Comparison of ENCODE assay signal across 8 cellular contexts in the genomic region with DNA sequence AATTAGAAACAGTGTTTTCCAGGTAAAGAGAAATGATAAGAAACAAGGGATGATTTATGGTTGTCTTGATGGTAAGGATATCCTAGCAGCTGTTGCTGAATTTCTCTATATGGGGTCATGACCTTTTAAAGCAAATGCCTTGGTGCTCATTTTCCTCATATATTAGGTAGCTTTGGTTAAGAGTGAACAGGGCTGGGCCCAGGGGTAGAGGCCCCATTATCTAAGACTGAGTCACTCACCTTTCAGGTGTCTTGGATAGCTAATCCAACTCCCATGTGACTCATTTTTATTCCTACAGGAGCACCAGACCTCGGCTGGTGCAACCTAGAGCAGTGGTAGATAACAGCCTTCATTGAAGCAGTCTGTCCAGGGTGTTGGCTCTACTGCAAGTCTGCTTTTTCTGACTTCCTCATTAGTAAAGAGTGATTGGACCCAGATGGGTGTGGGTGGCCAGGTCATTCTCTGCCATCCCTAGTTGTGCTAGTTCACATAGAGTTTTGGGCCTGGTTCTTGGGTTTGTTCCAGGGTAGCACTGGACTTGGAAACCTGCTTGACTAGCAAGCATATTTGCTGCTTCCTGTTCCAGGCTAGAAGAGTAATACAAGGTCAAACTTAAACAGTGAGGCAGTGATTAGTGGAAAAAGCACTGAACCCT. TPM values are rescaled to one million over a fixed set of nuclear protein-coding genes. Genes with fewer than 3 reads are reported as not detected.
A peak's percentile ranks its signal among the peaks of the same experiment; 100 is the strongest.
DNase-seq lines count a peak whose midpoint lies in the region; ATAC-seq and TF ChIP-seq lines count a peak whose summit lies in the region.

No MANE protein-coding gene starts in this region.

- no peak overlapping the region for H3K4me3 Mint-ChIP-seq in activated naive CD4-positive, alpha-beta T cell treated with anti-CD3 and anti-CD28 coated beads, Interleukin-2, amount 50 U/mL, for 24 hours
- no peak overlapping the region for H3K4me3 Mint-ChIP-seq in stimulated activated naive CD8-positive, alpha-beta T cell treated with anti-CD3 and anti-CD28 coated beads, Interleukin-15, Interleukin-2, amounts not matched to agents 100 ng/mL and 50 ng/mL, for 24 hours

- H3K4me3 ChIP-seq in A673 (ENCODE audit: low read depth, low read length, poor library complexity, severe bottlenecking), result no peak overlapping the region
- no peak overlapping the region for H3K4me3 ChIP-seq in right atrium auricular region

- H3K4me1 ChIP-seq in A673 (ENCODE audit: insufficient read depth, low read length, poor library complexity, severe bottlenecking) (peaks cover 17% of the 10 kb centered on the region), right atrium auricular region (peaks cover 0 to 54% of the 10 kb centered on the region in 2 donors)

- intact Hi-C loops in A673 (cut with micrococcal nuclease; ENCODE audit: unreplicated experiment), result no loop called here

- H3K27me3 Mint-ChIP-seq in activated naive CD4-positive, alpha-beta T cell treated with anti-CD3 and anti-CD28 coated beads, Interleukin-2, amount 50 U/mL, for 24 hours, result no peaks in the 10 kb centered on the region
- H3K27me3 Mint-ChIP-seq in stimulated activated naive CD8-positive, alpha-beta T cell treated with anti-CD3 and anti-CD28 coated beads, Interleukin-15, Interleukin-2, amounts not matched to agents 100 ng/mL and 50 ng/mL, for 24 hours, result no peaks in the 10 kb centered on the region

- BruUV-seq in A673 (replicated peaks; lab: Mats Ljungman, UMichigan), result no TSS peak

- peak overlapping the region; percentile 82 for H3K27ac Mint-ChIP-seq in activated naive CD4-positive, alpha-beta T cell treated with anti-CD3 and anti-CD28 coated beads, Interleukin-2, amount 50 U/mL, for 24 hours
- peak overlapping the region; percentile 69 for H3K27ac Mint-ChIP-seq in stimulated activated naive CD8-positive, alpha-beta T cell treated with anti-CD3 and anti-CD28 coated beads, Interleukin-15, Interleukin-2, amounts not matched to agents 100 ng/mL and 50 ng/mL, for 24 hours

- TF ChIP-seq CTCF in A673 (conservative IDR thresholded peaks at IDR 0.05; ENCODE audit: low read depth, low read length), result no peak
- no peak for TF ChIP-seq CTCF in right atrium auricular region (IDR thresholded peaks at IDR 0.05)

- H3K9me3 ChIP-seq in A673 (ENCODE audit: low read depth, low read length, poor library complexity, severe bottlenecking) (no peaks in the 10 kb centered on the region), right atrium auricular region (no peaks in the 10 kb centered on the region)

- peak overlapping the region; percentile 3 for H3K27ac ChIP-seq in A673 (ENCODE audit: low read depth, low read length, poor library complexity, severe bottlenecking)
- H3K27ac ChIP-seq in right atrium auricular region, result peak overlapping the region; percentile 32 to 65

- H3K27me3 ChIP-seq in A673 (replicated peaks; ENCODE audit: insufficient read depth, low read depth, low read length, poor library complexity) (no peaks in the 10 kb centered on the region), right atrium auricular region (no peaks in the 10 kb centered on the region)

- DNase-seq in A673 (ENCODE audit: low spot score) (no peak), right atrium auricular region (ENCODE audit: low spot score) (no peak), NCI-H345 treated with DMSO at 0.1 percent for 48 hours (lab: John Stamatoyannopoulos, UW; ENCODE audit: unreplicated experiment) (no peak)
- no peak for DNase-seq in stimulated activated CD4-positive, alpha-beta T cell treated with anti-CD3 and anti-CD28 coated beads, Interleukin-4, amount 100 ng/mL, for 1 hour

- peaks cover 31% of the 10 kb centered on the region for H3K4me1 Mint-ChIP-seq in activated naive CD4-positive, alpha-beta T cell treated with anti-CD3 and anti-CD28 coated beads, Interleukin-2, amount 50 U/mL, for 24 hours
- peaks cover 29% of the 10 kb centered on the region for H3K4me1 Mint-ChIP-seq in stimulated activated naive CD8-positive, alpha-beta T cell treated with anti-CD3 and anti-CD28 coated beads, Interleukin-15, Interleukin-2, amounts not matched to agents 100 ng/mL and 50 ng/mL, for 24 hours (ENCODE audit: low read depth)

- POLR2A ChIA-PET in A673 (lab: Charles Lee; ENCODE audit: low non-redundant PET), result no interaction called here

- H3K36me3 ChIP-seq in A673 (ENCODE audit: insufficient read depth, low read length, poor library complexity, severe bottlenecking), result peaks cover 60% of the 10 kb centered on the region
- H3K36me3 ChIP-seq in right atrium auricular region, result peaks cover 77% of the 10 kb centered on the region

- ATAC-seq in HG03469 (IDR thresholded peaks at IDR 0.05; ENCODE audit: unreplicated experiment) (peak; percentile 31), HG02623 (IDR thresholded peaks at IDR 0.05; ENCODE audit: unreplicated experiment) (no peak)

- H3K9me3 Mint-ChIP-seq in activated naive CD4-positive, alpha-beta T cell treated with anti-CD3 and anti-CD28 coated beads, Interleukin-2, amount 50 U/mL, for 24 hours, result no peaks in the 10 kb centered on the region
- no peaks in the 10 kb centered on the region for H3K9me3 Mint-ChIP-seq in stimulated activated naive CD8-positive, alpha-beta T cell treated with anti-CD3 and anti-CD28 coated beads, Interleukin-15, Interleukin-2, amounts not matched to agents 100 ng/mL and 50 ng/mL, for 24 hours

- CTCF ChIA-PET in A673 (lab: Charles Lee), result interaction anchor here (0.6 to 4.6 kb wide), 5 partner anchors 48 to 279 kb away, joined by 4 to 89 read pairs (median 8); partner anchors contain the start of genes BTBD18 and MED19

- H3K36me3 Mint-ChIP-seq in activated naive CD4-positive, alpha-beta T cell treated with anti-CD3 and anti-CD28 coated beads, Interleukin-2, amount 50 U/mL, for 24 hours, result peaks cover 10% of the 10 kb centered on the region
- H3K36me3 Mint-ChIP-seq in stimulated activated naive CD8-positive, alpha-beta T cell treated with anti-CD3 and anti-CD28 coated beads, Interleukin-15, Interleukin-2, amounts not matched to agents 100 ng/mL and 50 ng/mL, for 24 hours (ENCODE audit: low read depth), result peaks cover 25% of the 10 kb centered on the region

RNA-seq across cellular contexts. Expression of gene CTNND1, which starts 37.4 kb away (rescaled TPM):
- total RNA-seq in A673 (2021) (133 and 174 TPM in 2 replicates), right atrium auricular region (10 to 100 TPM; 58.2 to 63.2 TPM)

RNA-seq across cellular contexts. Expression of gene BTBD18, which starts 47.4 kb away (rescaled TPM):
- total RNA-seq in A673 (2021) (not detected in 2 replicates), right atrium auricular region (not detected)

RNA-seq across cellular contexts. Expression of gene SELENOH, which starts 57.7 kb away (rescaled TPM):
- total RNA-seq in A673 (2021) (192 and 212 TPM in 2 replicates), right atrium auricular region (100 to 1,000 TPM; 147 to 159 TPM)
